ENCODE assay signal across 8 cellular contexts in the genomic region with DNA sequence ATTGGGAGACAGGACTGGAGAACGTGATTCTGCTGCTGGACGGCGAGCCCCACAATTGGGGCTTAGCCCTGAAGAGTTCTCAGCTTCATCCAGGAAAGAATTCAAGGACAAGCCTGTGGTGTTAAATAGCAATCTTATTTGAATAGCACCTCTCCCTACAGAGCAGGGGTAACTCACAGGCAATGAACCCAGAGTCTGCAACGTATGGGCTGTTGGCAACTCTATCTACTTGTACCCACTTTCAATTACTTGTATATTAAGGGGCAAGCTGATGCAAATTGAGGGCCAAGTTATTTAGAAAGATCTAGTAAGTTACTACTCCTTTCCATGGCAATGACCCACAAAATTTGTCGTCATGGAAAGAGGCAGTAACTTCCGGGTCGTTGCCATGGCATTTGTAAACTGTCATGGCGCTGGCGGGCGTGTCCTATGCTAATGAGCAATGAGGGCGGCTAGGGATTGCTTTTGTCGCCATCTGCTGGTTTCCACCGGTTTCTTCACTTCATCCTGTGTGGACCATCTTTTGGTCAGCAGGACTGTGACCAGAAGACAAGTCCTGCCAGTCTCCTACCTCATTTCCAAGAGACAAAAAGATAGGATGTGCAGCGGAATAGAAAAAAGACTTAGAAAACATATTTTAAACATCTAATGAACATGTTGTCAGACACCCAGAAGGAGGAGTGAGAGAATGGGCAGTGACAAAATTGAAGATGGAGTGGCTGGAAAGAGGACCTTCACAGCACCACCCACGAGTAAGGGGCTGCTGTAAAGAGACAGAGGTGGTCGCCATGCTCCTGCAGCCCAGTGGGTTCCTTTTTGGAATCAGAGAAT. TPM values are rescaled to one million over a fixed set of nuclear protein-coding genes. Genes with fewer than 3 reads are reported as not detected.
A peak's percentile ranks its signal among the peaks of the same experiment; 100 is the strongest.
DNase-seq lines count a peak whose midpoint lies in the region; ATAC-seq, FAIRE-seq and TF ChIP-seq lines count a peak whose summit lies in the region.

No MANE protein-coding gene starts in this region.

- peak; percentile 75 for FAIRE-seq in RCC 7860 (lab: Jason Lieb, UNC)

- H3K4me3 Mint-ChIP-seq in natural killer cell treated with Interleukin-12 subunit alpha and Interleukin-12 subunit beta and Interleukin-15 and Interleukin-18, amount 100 ng/mL, for 72 hours, result no peak overlapping the region

- DNase-seq in Daoy (ENCODE audit: low read depth) (peak; percentile 86), GOT3 (lab: John Stamatoyannopoulos, UW) (peak; percentile 73), Kasumi-1 (lab: John Stamatoyannopoulos, UW) (peak; percentile 90 to 92), RCC 7860 (ENCODE audit: low spot score) (peak; percentile 77), activated T-helper 1 cell treated with Interleukin-2 at 50 U/mL for 16 hours (ENCODE audit: low read depth) (peak; percentile 89), fibroblast of mammary gland (ENCODE audit: low read depth) (peak; percentile 95)
- peak; percentile 93 for DNase-seq in natural killer cell treated with Interleukin-12 subunit alpha and Interleukin-12 subunit beta and Interleukin-15 and Interleukin-18, amount 100 ng/mL, for 72 hours (ENCODE audit: low spot score)
- DNase-seq in stimulated activated naive CD4-positive, alpha-beta T cell (lab: John Stamatoyannopoulos, UW), result peak; percentile 83 to 95 (median 92)

- TF ChIP-seq CTCF in fibroblast of mammary gland (conservative IDR thresholded peaks at IDR 0.05; ENCODE audit: control insufficient read depth, insufficient read depth, low read depth, low read length), result peak; percentile 90

- no peak overlapping the region for H3K4me3 ChIP-seq in fibroblast of mammary gland (ENCODE audit: control insufficient read depth, low read depth, low read length)

- peak; percentile 98 for ATAC-seq in natural killer cell treated with Interleukin-12 subunit alpha and Interleukin-12 subunit beta and Interleukin-15 and Interleukin-18, amount 100 ng/mL, for 72 hours

- peaks cover 10 to 13% of the 10 kb centered on the region in 2 donors for H3K4me1 Mint-ChIP-seq in natural killer cell treated with Interleukin-12 subunit alpha and Interleukin-12 subunit beta and Interleukin-15 and Interleukin-18, amount 100 ng/mL, for 72 hours (ENCODE audit: low read depth in 2 of 2)

- no peaks in the 10 kb centered on the region for H3K27me3 Mint-ChIP-seq in natural killer cell treated with Interleukin-12 subunit alpha and Interleukin-12 subunit beta and Interleukin-15 and Interleukin-18, amount 100 ng/mL, for 72 hours

- no peaks in the 10 kb centered on the region for H3K9me3 Mint-ChIP-seq in natural killer cell treated with Interleukin-12 subunit alpha and Interleukin-12 subunit beta and Interleukin-15 and Interleukin-18, amount 100 ng/mL, for 72 hours

- H3K27ac Mint-ChIP-seq in natural killer cell treated with Interleukin-12 subunit alpha and Interleukin-12 subunit beta and Interleukin-15 and Interleukin-18, amount 100 ng/mL, for 72 hours, result peak overlapping the region; percentile 85 to 91

- no peaks in the 10 kb centered on the region for H3K36me3 Mint-ChIP-seq in natural killer cell treated with Interleukin-12 subunit alpha and Interleukin-12 subunit beta and Interleukin-15 and Interleukin-18, amount 100 ng/mL, for 72 hours

RNA-seq across cellular contexts. Expression of a gene that starts 45.8 kb away (rescaled TPM):
- 20.3 and 21.0 TPM in 2 replicates for total RNA-seq in Daoy (2014; rRNA removed; shearing (Covaris generic))
- 100 to 1,000 TPM in 1 of 2 donors, 10 to 100 TPM in 1; 58.5 to 165 TPM for total RNA-seq in natural killer cell treated with Interleukin-12 subunit alpha and Interleukin-12 subunit beta and Interleukin-15 and Interleukin-18, amount 100 ng/mL, for 72 hours

RNA-seq across cellular contexts. Expression of a gene that starts 49.2 kb away (rescaled TPM):
- total RNA-seq in Daoy (2014; rRNA removed; shearing (Covaris generic)), result 29.3 and 37.2 TPM in 2 replicates
- 10 to 100 TPM; 17.6 to 22.8 TPM for total RNA-seq in natural killer cell treated with Interleukin-12 subunit alpha and Interleukin-12 subunit beta and Interleukin-15 and Interleukin-18, amount 100 ng/mL, for 72 hours

RNA-seq across cellular contexts. Expression of a gene that starts 49.2 kb away (rescaled TPM):
- 18.2 and 20.8 TPM in 2 replicates for total RNA-seq in Daoy (2014; rRNA removed; shearing (Covaris generic))
- 10 to 100 TPM; 41.8 to 74.3 TPM for total RNA-seq in natural killer cell treated with Interleukin-12 subunit alpha and Interleukin-12 subunit beta and Interleukin-15 and Interleukin-18, amount 100 ng/mL, for 72 hours
